Comparison of ENCODE assay signal across 20 cellular contexts in the genomic region with DNA sequence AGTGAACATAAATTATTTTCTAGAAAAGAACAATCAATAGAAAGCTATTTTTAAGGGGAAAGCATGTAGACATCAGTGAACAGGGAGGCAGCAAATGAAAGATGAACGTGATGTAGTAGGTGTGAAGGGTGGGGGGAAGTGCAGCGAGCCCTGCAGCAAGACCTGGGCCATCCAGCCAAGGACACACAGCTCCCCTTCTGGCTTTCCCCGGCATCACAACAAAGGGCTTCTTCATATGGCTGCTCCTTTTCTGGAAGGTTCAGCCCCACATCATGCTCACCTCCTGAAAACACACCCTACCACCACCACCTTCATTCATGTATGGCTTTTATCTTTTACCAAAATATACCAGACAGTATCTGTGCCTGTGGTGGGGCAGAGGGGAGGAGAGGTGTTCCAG.
"Had no signal": no experiment of that assay in that cellular context is flagged by ENCODE, and none has a peak within 500 bp of the region (broad histone marks: within the 10 kb centered on the region; RNA-seq: fewer than 3 reads in every experiment).

No MANE protein-coding gene starts in this region.

- H3K27ac Mint-ChIP-seq: memory B cell; mesothelial cell of epicardium; natural killer cell; stimulated activated memory B cell treated with anti-CD40 and anti-IgM and Interleukin-4, amounts not matched to agents 10 μg/mL and 1 μg/mL and 100 μg/mL, for 72 hours; stimulated activated naive CD8-positive, alpha-beta T cell treated with anti-CD3 and anti-CD28 coated beads, Interleukin-15, Interleukin-2, amounts not matched to agents 100 ng/mL and 50 ng/mL, for 24 hours had no signal

- H3K27ac ChIP-seq: colonic mucosa, foreskin keratinocyte, left ventricle myocardium inferior, lower lobe of right lung, right atrium auricular region, sigmoid colon, skin epidermis, transverse colon had no signal

- H3K9me3 ChIP-seq: colonic mucosa, left ventricle myocardium inferior, lower lobe of right lung, transverse colon had no signal

- H3K4me3 Mint-ChIP-seq: memory B cell; mesothelial cell of epicardium; natural killer cell; neural crest cell; stimulated activated memory B cell treated with anti-CD40 and anti-IgM and Interleukin-4, amounts not matched to agents 10 μg/mL and 1 μg/mL and 100 μg/mL, for 72 hours; stimulated activated naive CD8-positive, alpha-beta T cell treated with anti-CD3 and anti-CD28 coated beads, Interleukin-15, Interleukin-2, amounts not matched to agents 100 ng/mL and 50 ng/mL, for 24 hours had no signal

- H3K36me3 ChIP-seq: colonic mucosa, left ventricle myocardium inferior, lower lobe of right lung, right atrium auricular region, sigmoid colon, transverse colon had no signal

- H3K4me1 ChIP-seq: colonic mucosa, foreskin keratinocyte, left ventricle myocardium inferior, lower lobe of right lung, right atrium auricular region, sigmoid colon, transverse colon had no signal

- H3K4me1 Mint-ChIP-seq: memory B cell; mesothelial cell of epicardium; natural killer cell; neural crest cell; stimulated activated memory B cell treated with anti-CD40 and anti-IgM and Interleukin-4, amounts not matched to agents 10 μg/mL and 1 μg/mL and 100 μg/mL, for 72 hours had no signal

- H3K9me3 Mint-ChIP-seq: natural killer cell had no signal

- DNase-seq: colonic mucosa, dermis blood vessel endothelial cell, erythroblast, foreskin keratinocyte, kidney, left cardiac atrium, left ventricle myocardium inferior, lower lobe of right lung, natural killer cell, posterior cingulate gyrus, sigmoid colon, transverse colon had no signal

- H3K4me3 ChIP-seq: colonic mucosa, left ventricle myocardium inferior, lower lobe of right lung, right atrium auricular region, sigmoid colon, skin epidermis, transverse colon had no signal

- FAIRE-seq: endothelial cell of umbilical vein, kidney had no signal

- H3K36me3 Mint-ChIP-seq: memory B cell; mesothelial cell of epicardium; natural killer cell; stimulated activated memory B cell treated with anti-CD40 and anti-IgM and Interleukin-4, amounts not matched to agents 10 μg/mL and 1 μg/mL and 100 μg/mL, for 72 hours had no signal

- H3K27me3 ChIP-seq: colonic mucosa, right atrium auricular region, transverse colon had no signal

- ATAC-seq: foreskin keratinocyte; left cardiac atrium; lower lobe of right lung; natural killer cell; stimulated activated memory B cell treated with anti-CD40 and anti-IgM and Interleukin-4, amounts not matched to agents 10 μg/mL and 1 μg/mL and 100 μg/mL, for 72 hours had no signal
